15 cellular contexts compared by ENCODE assay signal in genomic region chr14:54703082-54703481, GRCh38.
DNase-seq lines count a peak whose midpoint lies in the region; ATAC-seq and TF ChIP-seq lines count a peak whose summit lies in the region.
"Had no signal": no experiment of that assay in that cellular context is flagged by ENCODE, and none has a peak within 500 bp of the region (broad histone marks: within the 10 kb centered on the region; RNA-seq: fewer than 3 reads in every experiment).

No MANE protein-coding gene starts in this region.

- H3K27me3 ChIP-seq in left ventricle myocardium inferior (ENCODE audit: low read depth) (no peaks in the 10 kb centered on the region), liver (ENCODE audit: control insufficient read depth in 4 of 4, insufficient read depth in 4 of 4, low read length in 3 of 4) (no peaks in the 10 kb centered on the region), psoas muscle (ENCODE audit: insufficient read depth in 3 of 3, low read length in 2 of 3) (no peaks in the 10 kb centered on the region)
- H3K27me3 ChIP-seq: BLaER1 treated with 17β-estradiol and CSF1 and Interleukin-3, amounts not matched to agents 10 nM and 100 nM had no signal

- H3K36me3 ChIP-seq in left ventricle myocardium inferior (peaks cover 9% of the 10 kb centered on the region), liver (ENCODE audit: control insufficient read depth in 4 of 4, insufficient read depth in 3 of 4, low read depth in 1 of 4, low read length in 3 of 4) (no peaks in the 10 kb centered on the region), psoas muscle (ENCODE audit: insufficient read depth in 1 of 2, low read depth in 1 of 2) (peaks cover 0 to 5% of the 10 kb centered on the region in 2 donors)

- H3K4me3 ChIP-seq in left ventricle myocardium inferior (no peak overlapping the region), liver (ENCODE audit: low read depth in 1 of 3, low read length in 3 of 3) (peak overlapping the region; percentile 31 to 84 (median 72)), psoas muscle (no peak overlapping the region)
- H3K4me3 ChIP-seq: BLaER1 treated with 17β-estradiol and CSF1 and Interleukin-3, amounts not matched to agents 10 nM and 100 nM; GM12878 had no signal

- H3K27ac ChIP-seq in left ventricle myocardium inferior (replicated peaks) (peak overlapping the region; percentile 94), liver (ENCODE audit: low read depth in 1 of 2, low read length in 2 of 2) (peak overlapping the region; percentile 79 to 92), psoas muscle (peak overlapping the region; percentile 88), substantia nigra (ENCODE audit: low read depth, low read length, poor library complexity, severe bottlenecking) (no peak overlapping the region)
- H3K27ac ChIP-seq: BLaER1 treated with 17β-estradiol and CSF1 and Interleukin-3, amounts not matched to agents 10 nM and 100 nM had no signal

- DNase-seq in left ventricle myocardium inferior (no peak), Right ventricle myocardium superior (no peak), psoas muscle (no peak), substantia nigra (lab: John Stamatoyannopoulos, UW) (no peak), sciatic nerve (ENCODE audit: low spot score) (no peak), DMS79 (lab: John Stamatoyannopoulos, UW) (no peak)
- DNase-seq: 8988T; AML-193; Calu3; CD4-positive, CD25-positive, alpha-beta regulatory T cell; DMS 273 treated with DMSO at 0.1 percent for 48 hours; H7 had no signal

- H3K9me3 ChIP-seq in left ventricle myocardium inferior (replicated peaks) = no peaks in the 10 kb centered on the region
- no peaks in the 10 kb centered on the region for H3K9me3 ChIP-seq in liver (ENCODE audit: control insufficient read depth in 4 of 4, low read length in 3 of 4)
- H3K9me3 ChIP-seq in psoas muscle = no peaks in the 10 kb centered on the region
- H3K9me3 ChIP-seq: BLaER1 treated with 17β-estradiol and CSF1 and Interleukin-3, amounts not matched to agents 10 nM and 100 nM had no signal

- TF ChIP-seq RAD21 in liver (IDR thresholded peaks at IDR 0.05) = no peak

- WGBS in liver = 47% methylated on average over 5 of the region's 5 CpGs
- 46 to 79% (median 51%) methylated on average over 5 of the region's 5 CpGs for WGBS in psoas muscle, 3 donors

- intact Hi-C loops in left ventricle myocardium inferior (cut with micrococcal nuclease) = no loop called here
- intact Hi-C loops in Right ventricle myocardium superior (cut with DNase I) = no loop called here
- intact Hi-C loops in psoas muscle (cut with DNase I) = no loop called here
- intact Hi-C loops in sciatic nerve (cut with DNase I) = no loop called here

- TF ChIP-seq CTCF in left ventricle myocardium inferior (IDR thresholded peaks at IDR 0.05; ENCODE audit: borderline replicate concordance) (no peak), liver (IDR thresholded peaks at IDR 0.05; ENCODE audit: low read depth, low read length, missing input control) (no peak), psoas muscle (IDR thresholded peaks at IDR 0.05) (no peak)

- H3K9ac ChIP-seq in liver (ENCODE audit: low read depth in 1 of 2, low read length in 2 of 2) = peak overlapping the region; percentile 56 to 90
- H3K9ac ChIP-seq: BLaER1 treated with 17β-estradiol and CSF1 and Interleukin-3, amounts not matched to agents 10 nM and 100 nM had no signal

- H3K4me1 ChIP-seq in left ventricle myocardium inferior (peaks cover 83% of the 10 kb centered on the region), liver (ENCODE audit: control insufficient read depth in 4 of 4, insufficient read depth in 4 of 4, low read length in 3 of 4) (peaks cover 5 to 61% (median 43%) of the 10 kb centered on the region in 4 donors), psoas muscle (peaks cover 87% of the 10 kb centered on the region)

- ATAC-seq in Right ventricle myocardium superior (ENCODE audit: poor library complexity) (no peak), psoas muscle (no peak), sciatic nerve (no peak)
- ATAC-seq: GM12878 had no signal

TF ChIP-seq in liver, 16 proteins besides CTCF, POLR2A, EP300 and RAD21:
- peak in 1 of 2 donors; percentile 44 for TF ChIP-seq HNF4A (conservative IDR thresholded peaks at IDR 0.05)
- no peak for TF ChIP-seq GABPA (IDR thresholded peaks at IDR 0.05 in 1 of 2, conservative IDR thresholded peaks at IDR 0.05 in 1 of 2)
- peak in 1 of 2 donors; percentile 5 for TF ChIP-seq RXRA (IDR thresholded peaks at IDR 0.05)

Comparison
In these comparisons a context has a peak if more than half of its experiments do, and no peak if none do; other contexts are left out.
1. H3K4me3 ChIP-seq: peak in liver (3 of 3); none in left ventricle myocardium inferior (single experiment) and psoas muscle (single experiment).